In the genomic region with DNA sequence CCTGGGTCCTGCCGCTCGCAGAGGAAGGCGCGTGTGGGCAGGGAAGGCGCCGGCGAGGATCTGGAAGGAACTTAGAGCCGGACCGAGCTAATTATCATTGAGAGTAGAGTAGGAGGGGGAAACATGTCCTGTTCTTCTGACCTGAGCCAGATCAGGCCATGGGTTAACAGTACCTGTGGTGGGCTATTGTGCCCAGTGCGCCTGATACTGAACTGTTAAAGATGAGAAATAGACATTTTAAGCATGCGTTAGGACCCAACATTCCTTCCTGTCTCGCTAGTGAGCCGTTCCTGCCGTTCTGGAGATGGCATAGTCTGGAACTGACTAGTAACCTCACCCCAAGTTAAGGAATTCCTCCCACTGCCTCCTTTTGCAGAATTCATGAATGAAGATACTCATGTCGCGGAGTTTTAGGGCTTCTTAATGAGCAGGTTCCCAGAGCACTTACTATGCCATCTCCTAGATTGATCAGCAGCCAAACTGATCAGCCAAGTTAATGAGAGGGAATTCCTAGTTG, we compare ENCODE assay signal across 1 cellular context.
TF ChIP-seq lines count a peak whose summit lies in the region.

No MANE protein-coding gene starts in this region.

TF ChIP-seq in endothelial cell of umbilical vein, 7 proteins besides CTCF, POLR2A, EP300 and RAD21:
- TF ChIP-seq FOS (IDR thresholded peaks at IDR 0.05; ENCODE audit: borderline replicate concordance, insufficient read depth, low read length): no peak
- TF ChIP-seq, protein P1, sequence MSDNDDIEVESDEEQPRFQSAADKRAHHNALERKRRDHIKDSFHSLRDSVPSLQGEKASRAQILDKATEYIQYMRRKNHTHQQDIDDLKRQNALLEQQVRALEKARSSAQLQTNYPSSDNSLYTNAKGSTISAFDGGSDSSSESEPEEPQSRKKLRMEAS (IDR thresholded peaks at IDR 0.05; ENCODE audit: insufficient read depth, insufficient read length): no peak
- no peak for TF ChIP-seq POLR2AphosphoS5 (IDR thresholded peaks at IDR 0.05; ENCODE audit: insufficient read depth, low read depth, low read length)
- no peak for TF ChIP-seq GATA2 (IDR thresholded peaks at IDR 0.05; ENCODE audit: insufficient read depth, insufficient read length, low read depth, low read length)
- TF ChIP-seq EZH2 (IDR thresholded peaks at IDR 0.05; ENCODE audit: borderline replicate concordance, low read depth, low read length, severe bottlenecking): no peak
- no peak for TF ChIP-seq MYC (IDR thresholded peaks at IDR 0.05; ENCODE audit: low read depth, low read length)
- TF ChIP-seq JUN (IDR thresholded peaks at IDR 0.05; ENCODE audit: borderline replicate concordance, insufficient read depth, insufficient read length, low read depth): no peak
